In the genomic region with DNA sequence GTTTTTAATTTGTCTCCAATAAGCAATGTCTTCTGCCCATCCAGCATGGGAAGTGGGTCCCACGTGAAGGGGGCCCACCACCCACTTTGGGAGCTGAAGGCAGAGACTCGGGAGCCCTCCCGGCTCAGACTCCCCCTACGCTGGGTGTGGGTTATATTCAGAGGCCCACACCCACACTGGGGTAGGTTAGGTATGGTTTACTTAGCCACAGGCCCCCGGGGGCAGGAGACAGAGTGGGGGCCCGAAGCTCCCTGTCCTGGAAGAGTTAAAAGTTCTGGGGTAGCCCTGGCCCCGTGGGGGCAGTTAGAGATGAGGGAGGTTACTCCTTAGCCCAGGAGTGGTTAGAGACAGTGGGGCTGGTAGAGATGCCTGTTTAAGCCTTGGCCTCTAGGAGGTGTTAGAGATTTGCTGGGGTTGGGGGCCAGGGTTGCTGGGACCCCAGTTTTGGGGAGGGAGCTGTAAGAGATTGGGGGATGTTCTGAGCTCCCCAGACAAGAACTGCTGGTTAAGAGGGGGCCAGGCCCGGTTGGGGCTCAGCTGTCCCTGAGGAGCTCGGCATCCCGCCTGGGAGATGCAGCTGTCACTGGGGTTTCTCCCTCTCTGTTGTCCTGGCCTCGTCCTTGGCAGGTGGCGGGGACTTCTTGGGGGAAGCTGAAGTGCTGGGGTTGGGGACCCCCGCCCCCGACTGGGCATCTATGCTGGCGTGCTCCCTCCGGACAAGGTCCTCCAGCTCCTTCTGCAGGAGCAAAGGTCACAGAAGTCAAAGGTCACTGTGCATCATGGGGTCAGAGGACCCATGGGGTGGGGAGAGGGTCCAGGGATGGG, we compare ENCODE assay signal across 9 cellular contexts. TPM values are rescaled to one million over a fixed set of nuclear protein-coding genes. Genes with fewer than 3 reads are reported as not detected.
DNase-seq lines count a peak whose midpoint lies in the region; ATAC-seq and TF ChIP-seq lines count a peak whose summit lies in the region.
"Had no signal": no experiment of that assay in that cellular context is flagged by ENCODE, and none has a peak within 500 bp of the region (broad histone marks: within the 10 kb centered on the region; RNA-seq: fewer than 3 reads in every experiment).

No MANE protein-coding gene starts in this region.

- POLR2A ChIA-PET in SK-N-SH (lab: Yijun Ruan, JAX), result interaction anchor here (0.9 to 2.4 kb wide), 3 partner anchors 15 to 43 kb away, joined by 3 to 8 read pairs (median 3); no protein-coding TSS in a partner anchor
- POLR2A ChIA-PET in T-cell (lab: Charles Lee), result interaction anchor here (0.5 to 0.7 kb wide), 5 partner anchors 21 to 195 kb away, joined by 3 to 4 read pairs (median 3); a partner anchor contains a TSS

- H3K4me3 ChIP-seq in SK-N-SH (ENCODE audit: low read depth in 2 of 2, low read length in 1 of 2) (no peak overlapping the region), esophagus squamous epithelium (peak overlapping the region in 2 of 4 donors; percentile 21 to 52)

- no peak for TF ChIP-seq POLR2A in esophagus squamous epithelium (IDR thresholded peaks at IDR 0.05)

- TF ChIP-seq EP300 in SK-N-SH (IDR thresholded peaks at IDR 0.05; ENCODE audit: borderline replicate concordance in 1 of 2, low read depth in 1 of 2, low read length in 1 of 2), result no peak

- no peaks in the 10 kb centered on the region for H3K9me3 Mint-ChIP-seq in T-cell
- no peaks in the 10 kb centered on the region for H3K9me3 Mint-ChIP-seq in stimulated activated memory B cell treated with anti-CD40 and anti-IgM and Interleukin-4, amounts not matched to agents 10 μg/mL and 1 μg/mL and 100 μg/mL, for 72 hours

- ATAC-seq in SK-N-SH treated with all-trans-retinoic acid at 6 μM for 48 hours, result no peak
- peak; percentile 19 to 34 (median 22) for ATAC-seq in T-cell (replicated peaks in 1 of 4)
- ATAC-seq in stimulated activated memory B cell treated with anti-CD40 and anti-IgM and Interleukin-4, amounts not matched to agents 10 μg/mL and 1 μg/mL and 100 μg/mL, for 72 hours, result no peak
- no peak for ATAC-seq in HG03520 (IDR thresholded peaks at IDR 0.05; ENCODE audit: unreplicated experiment)

- peaks cover 32 to 47% (median 36%) of the 10 kb centered on the region in 3 donors for H3K4me1 Mint-ChIP-seq in T-cell
- peaks cover 49% of the 10 kb centered on the region for H3K4me1 Mint-ChIP-seq in stimulated activated memory B cell treated with anti-CD40 and anti-IgM and Interleukin-4, amounts not matched to agents 10 μg/mL and 1 μg/mL and 100 μg/mL, for 72 hours

- H3K79me2 ChIP-seq in SK-N-SH (ENCODE audit: insufficient read depth), result no peaks in the 10 kb centered on the region

- H3K36me3 Mint-ChIP-seq in T-cell, result peaks cover 14% of the 10 kb centered on the region
- H3K36me3 Mint-ChIP-seq in stimulated activated memory B cell treated with anti-CD40 and anti-IgM and Interleukin-4, amounts not matched to agents 10 μg/mL and 1 μg/mL and 100 μg/mL, for 72 hours, result peaks cover 32% of the 10 kb centered on the region

- H3K27ac Mint-ChIP-seq in T-cell, result peak overlapping the region; percentile 98 to 99
- H3K27ac Mint-ChIP-seq in stimulated activated memory B cell treated with anti-CD40 and anti-IgM and Interleukin-4, amounts not matched to agents 10 μg/mL and 1 μg/mL and 100 μg/mL, for 72 hours, result peak overlapping the region; percentile 100

- TF ChIP-seq RAD21 in SK-N-SH (IDR thresholded peaks at IDR 0.05; ENCODE audit: low read length), result no peak

- WGBS in SK-N-SH (ENCODE audit: low lambda C conversion rate), result 63% methylated on average over 5 of the region's 16 CpGs
- 57 to 79% methylated on average over 3 to 5 of the region's 16 CpGs for WGBS in esophagus squamous epithelium, 2 donors

- H3K27ac ChIP-seq in SK-N-SH (ENCODE audit: low read depth in 2 of 2, low read length in 1 of 2) (peak overlapping the region in 1 of 2 experiments; percentile 63; a peak in 1 of 4 replicates), esophagus squamous epithelium (peak overlapping the region; percentile 52 to 82 (median 71))

- H3K4me3 Mint-ChIP-seq in T-cell, result peak overlapping the region; percentile 86 to 87 (median 87)
- H3K4me3 Mint-ChIP-seq in stimulated activated memory B cell treated with anti-CD40 and anti-IgM and Interleukin-4, amounts not matched to agents 10 μg/mL and 1 μg/mL and 100 μg/mL, for 72 hours, result peak overlapping the region; percentile 95

- DNase-seq in SK-N-SH, result peak; percentile 20
- DNase-seq in T-cell, result peak in 1 of 34 experiments; percentile 16
- DNase-seq in esophagus squamous epithelium (lab: John Stamatoyannopoulos, UW), result no peak
- no peak for DNase-seq in AG08395 (ENCODE audit: low spot score)
- DNase-seq in GF-D8 (lab: John Stamatoyannopoulos, UW), result no peak

- no peak overlapping the region for H3K9ac ChIP-seq in SK-N-SH

- H3K27me3 ChIP-seq in SK-N-SH (ENCODE audit: insufficient read depth), result no peaks in the 10 kb centered on the region
- no peaks in the 10 kb centered on the region for H3K27me3 ChIP-seq in esophagus squamous epithelium

- H4K20me1 ChIP-seq in SK-N-SH (ENCODE audit: insufficient read depth), result no peaks in the 10 kb centered on the region

- H3K9me3 ChIP-seq in SK-N-SH (no peaks in the 10 kb centered on the region), esophagus squamous epithelium (no peaks in the 10 kb centered on the region)
- H3K9me3 ChIP-seq: thoracic aorta had no signal

- H3K9me2 ChIP-seq in SK-N-SH, result no peaks in the 10 kb centered on the region

- no peak overlapping the region for H2AFZ ChIP-seq in SK-N-SH (ENCODE audit: low read depth)

- no peaks in the 10 kb centered on the region for H3K27me3 Mint-ChIP-seq in T-cell
- H3K27me3 Mint-ChIP-seq in stimulated activated memory B cell treated with anti-CD40 and anti-IgM and Interleukin-4, amounts not matched to agents 10 μg/mL and 1 μg/mL and 100 μg/mL, for 72 hours, result no peaks in the 10 kb centered on the region

- no peak overlapping the region for H3K4me2 ChIP-seq in SK-N-SH

- CTCF ChIA-PET in SK-N-SH (lab: Yijun Ruan, JAX), result interaction anchor here (0.8 to 5.5 kb wide), 4 partner anchors 8 to 12 kb away, joined by 3 to 39 read pairs (median 6); no protein-coding TSS in a partner anchor
- CTCF ChIA-PET in T-cell (lab: Charles Lee), result interaction anchor here in 1 of 2 donors (0.6 to 1.7 kb wide), 4 partner anchors 9 to 325 kb away, joined by 3 to 5 read pairs (median 4); no protein-coding TSS in a partner anchor

- H3K4me1 ChIP-seq in SK-N-SH (ENCODE audit: control insufficient read depth in 1 of 2, insufficient read depth in 2 of 2, low read depth in 1 of 2, low read length in 1 of 2), result peaks cover 0 to 14% of the 10 kb centered on the region in 2 experiments; a peak in 1 of 4 replicates
- peaks cover 0 to 24% (median 12%) of the 10 kb centered on the region in 3 donors for H3K4me1 ChIP-seq in esophagus squamous epithelium

- intact Hi-C loops in esophagus squamous epithelium (cut with DNase I), result no loop called here

- H3K36me3 ChIP-seq in SK-N-SH (replicated peaks in 1 of 2; ENCODE audit: control insufficient read depth in 1 of 2, insufficient read depth in 2 of 2, low read length in 1 of 2), result no peaks in the 10 kb centered on the region
- H3K36me3 ChIP-seq in esophagus squamous epithelium, result peaks cover 0 to 53% (median 8%) of the 10 kb centered on the region in 3 donors

- no peaks in the 10 kb centered on the region for H3F3A ChIP-seq in SK-N-SH (replicated peaks; ENCODE audit: insufficient read depth)

- TF ChIP-seq CTCF in SK-N-SH (IDR thresholded peaks at IDR 0.05) (no peak), esophagus squamous epithelium (IDR thresholded peaks at IDR 0.05) (no peak)

TF ChIP-seq in SK-N-SH, 30 proteins besides CTCF, POLR2A, EP300 and RAD21 (continues in another document):
- TF ChIP-seq EZH2phosphoT487 (IDR thresholded peaks at IDR 0.05; ENCODE audit: borderline replicate concordance, low read depth), result no peak

TF ChIP-seq in SK-N-SH treated with all-trans-retinoic acid at 6 μM for 48 hours, 23 proteins besides CTCF, POLR2A, EP300 and RAD21 (continues in another document):
- no peak for TF ChIP-seq PPARA (CRISPR knock-in tag; IDR thresholded peaks at IDR 0.05; ENCODE audit: borderline replicate concordance)
- TF ChIP-seq, protein P1, sequence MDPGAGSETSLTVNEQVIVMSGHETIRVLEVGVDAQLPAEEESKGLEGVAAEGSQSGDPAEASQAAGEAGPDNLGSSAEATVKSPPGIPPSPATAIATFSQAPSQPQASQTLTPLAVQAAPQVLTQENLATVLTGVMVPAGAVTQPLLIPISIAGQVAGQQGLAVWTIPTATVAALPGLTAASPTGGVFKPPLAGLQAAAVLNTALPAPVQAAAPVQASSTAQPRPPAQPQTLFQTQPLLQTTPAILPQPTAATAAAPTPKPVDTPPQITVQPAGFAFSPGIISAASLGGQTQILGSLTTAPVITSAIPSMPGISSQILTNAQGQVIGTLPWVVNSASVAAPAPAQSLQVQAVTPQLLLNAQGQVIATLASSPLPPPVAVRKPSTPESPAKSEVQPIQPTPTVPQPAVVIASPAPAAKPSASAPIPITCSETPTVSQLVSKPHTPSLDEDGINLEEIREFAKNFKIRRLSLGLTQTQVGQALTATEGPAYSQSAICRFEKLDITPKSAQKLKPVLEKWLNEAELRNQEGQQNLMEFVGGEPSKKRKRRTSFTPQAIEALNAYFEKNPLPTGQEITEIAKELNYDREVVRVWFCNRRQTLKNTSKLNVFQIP (CRISPR knock-in tag; IDR thresholded peaks at IDR 0.05; ENCODE audit: borderline replicate concordance, low read depth), result no peak

RNA-seq across cellular contexts. Expression of a gene that starts 0.7 kb away (rescaled TPM):
- polyA plus RNA-seq in SK-N-SH (2012; rRNA removed), result 3.8 and 4.0 TPM in 2 replicates
- 2.4 and 3.4 TPM in 2 replicates for polyA plus RNA-seq in SK-N-SH (2012; cell fraction: cytosol; rRNA removed)
- 3.9 and 4.6 TPM in 2 replicates for polyA plus RNA-seq in SK-N-SH (2012; cell fraction: nucleus; rRNA removed)
- total RNA-seq in T-cell (10 to 100 TPM; 44.2 to 81.3 (median 71.0) TPM), esophagus squamous epithelium (10 to 100 TPM in 1 of 4 donors, 1 to 10 TPM in 3; 4.8 to 14.9 (median 5.7) TPM)

RNA-seq across cellular contexts. Expression of a gene that starts 20.6 kb away (rescaled TPM):
- polyA plus RNA-seq in SK-N-SH (2012; rRNA removed), result 37.9 and 39.3 TPM in 2 replicates
- polyA plus RNA-seq in SK-N-SH (2012; cell fraction: cytosol; rRNA removed), result 17.9 and 27.7 TPM in 2 replicates
- 86.3 and 93.6 TPM in 2 replicates for polyA plus RNA-seq in SK-N-SH (2012; cell fraction: nucleus; rRNA removed)
- total RNA-seq in T-cell, result 10 to 100 TPM; 50.7 to 67.6 (median 55.6) TPM
- 10 to 100 TPM; 39.8 to 71.5 (median 52.7) TPM for total RNA-seq in esophagus squamous epithelium

RNA-seq across cellular contexts. Expression of a gene that starts 21.0 kb away (rescaled TPM):
- polyA plus RNA-seq in SK-N-SH (2012; rRNA removed), result 29.6 and 31.8 TPM in 2 replicates
- 17.5 and 22.5 TPM in 2 replicates for polyA plus RNA-seq in SK-N-SH (2012; cell fraction: cytosol; rRNA removed)
- 18.6 and 29.5 TPM in 2 replicates for polyA plus RNA-seq in SK-N-SH (2012; cell fraction: nucleus; rRNA removed)
- total RNA-seq in T-cell (10 to 100 TPM; 31.9 to 36.8 (median 33.9) TPM), esophagus squamous epithelium (10 to 100 TPM; 22.0 to 34.0 (median 26.7) TPM)

RNA-seq across cellular contexts. Expression of a gene that starts 29.0 kb away (rescaled TPM):
- 249 and 280 TPM in 2 replicates for polyA plus RNA-seq in SK-N-SH (2012; rRNA removed)
- 177 and 211 TPM in 2 replicates for polyA plus RNA-seq in SK-N-SH (2012; cell fraction: cytosol; rRNA removed)
- 330 and 355 TPM in 2 replicates for polyA plus RNA-seq in SK-N-SH (2012; cell fraction: nucleus; rRNA removed)
- 100 to 1,000 TPM; 320 to 498 (median 330) TPM for total RNA-seq in T-cell
- 100 to 1,000 TPM; 136 to 186 (median 167) TPM for total RNA-seq in esophagus squamous epithelium

RNA-seq across cellular contexts. Expression of a gene that starts 33.2 kb away (rescaled TPM):
- polyA plus RNA-seq in SK-N-SH (2012; rRNA removed), result 0.36 and 0.70 TPM in 2 replicates
- polyA plus RNA-seq in SK-N-SH (2012; cell fraction: cytosol; rRNA removed), result 0.12 and 0.15 TPM in 2 replicates
- 4.9 and 7.5 TPM in 2 replicates for polyA plus RNA-seq in SK-N-SH (2012; cell fraction: nucleus; rRNA removed)
- total RNA-seq in T-cell (1 to 10 TPM; 1.1 to 1.6 (median 1.3) TPM), esophagus squamous epithelium (1 to 10 TPM in 1 of 4 donors, under 1 TPM in 2, not detected in 1; 0.76 to 2.4 (median 0.83) TPM)
- total RNA-seq: thoracic aorta had no signal

Comparison
In these comparisons a context has a peak if more than half of its experiments do, and no peak if none do; other contexts are left out.
1. ATAC-seq: peak in T-cell (4 of 4); none in SK-N-SH treated with all-trans-retinoic acid at 6 μM for 48 hours (single experiment), stimulated activated memory B cell treated with anti-CD40 and anti-IgM and Interleukin-4, amounts not matched to agents 10 μg/mL and 1 μg/mL and 100 μg/mL, for 72 hours (single experiment) and HG03520 (single experiment).